Comparison of ENCODE assay signal across 26 cellular contexts in the genomic region with DNA sequence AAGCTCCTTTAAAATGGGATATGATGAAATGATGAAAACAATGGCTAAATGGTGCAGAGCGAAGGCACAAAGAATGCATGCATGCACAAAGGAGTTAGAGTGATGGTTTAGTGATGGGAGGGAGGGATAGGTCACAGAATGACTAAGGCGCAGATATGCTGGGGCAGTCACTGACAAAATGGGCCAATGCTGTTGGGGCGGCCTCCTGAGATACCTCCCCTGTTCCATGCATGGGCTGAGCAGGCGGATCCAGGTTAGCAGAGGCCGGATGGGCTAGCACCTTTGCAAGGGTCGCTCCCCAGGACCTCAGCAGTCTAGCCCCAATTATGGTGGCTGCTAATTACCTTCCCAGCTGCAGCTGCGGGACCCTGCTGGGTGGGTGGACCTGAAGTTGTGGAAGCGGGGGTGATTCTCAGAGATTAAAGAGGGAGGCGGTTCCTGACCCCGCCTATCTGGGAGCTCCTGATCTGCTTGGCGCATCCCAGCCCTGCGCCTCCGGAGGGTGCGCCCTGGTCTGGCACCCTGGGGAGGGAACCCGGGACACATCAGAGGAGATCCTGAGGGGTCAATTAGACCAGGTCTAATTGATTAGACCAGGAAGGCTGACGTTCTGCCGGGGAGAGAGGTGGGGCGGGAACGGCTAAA.
"Had no signal": no experiment of that assay in that cellular context is flagged by ENCODE, and none has a peak within 500 bp of the region (broad histone marks: within the 10 kb centered on the region; RNA-seq: fewer than 3 reads in every experiment).

No MANE protein-coding gene starts in this region.

- H3K27me3 ChIP-seq: breast epithelium, left lung, right lobe of liver, testis had no signal

- H3K9me3 ChIP-seq: breast epithelium, esophagus squamous epithelium, left lung, lower lobe of right lung, right lobe of liver, testis had no signal

- H3K27ac Mint-ChIP-seq: activated naive CD4-positive, alpha-beta T cell treated with anti-CD3 and anti-CD28 coated beads, Interleukin-2, amount 50 U/mL, for 72 hours; activated T-cell treated with anti-CD3 and anti-CD28 coated beads, Interleukin-2, amount 50 U/mL, for 72 hours; natural killer cell treated with Interleukin-12 subunit alpha and Interleukin-12 subunit beta and Interleukin-15 and Interleukin-18, amount 100 ng/mL, for 72 hours; progenitor cell of endocrine pancreas; T-helper 2 cell treated with Interferon-gamma antibody and Interleukin-4, amounts not matched to agents 5 μg/mL and 100 μg/mL, for 36 hours had no signal

- H3K36me3 ChIP-seq: breast epithelium, esophagus squamous epithelium, left lung, lower lobe of right lung, right lobe of liver had no signal

- H3K4me1 ChIP-seq: breast epithelium, esophagus squamous epithelium, left lung, lower lobe of right lung, testis had no signal

- H3K27ac ChIP-seq: epithelial cell of prostate, esophagus squamous epithelium, left lung, lower lobe of right lung, right lobe of liver, testis had no signal

- H3K36me3 Mint-ChIP-seq: activated naive CD4-positive, alpha-beta T cell treated with anti-CD3 and anti-CD28 coated beads, Interleukin-2, amount 50 U/mL, for 72 hours; natural killer cell treated with Interleukin-12 subunit alpha and Interleukin-12 subunit beta and Interleukin-15 and Interleukin-18, amount 100 ng/mL, for 72 hours had no signal

- H3K4me3 Mint-ChIP-seq: activated T-cell treated with anti-CD3 and anti-CD28 coated beads, Interleukin-2, amount 50 U/mL, for 72 hours; natural killer cell treated with Interleukin-12 subunit alpha and Interleukin-12 subunit beta and Interleukin-15 and Interleukin-18, amount 100 ng/mL, for 72 hours; T-helper 2 cell treated with Interferon-gamma antibody and Interleukin-4, amounts not matched to agents 5 μg/mL and 100 μg/mL, for 36 hours had no signal

- DNase-seq: activated CD4-positive, alpha-beta T cell treated with anti-CD3 and anti-CD28 coated beads for 4 hours; activated CD4-positive, alpha-beta T cell treated with anti-CD3 and anti-CD28 coated beads, Interleukin-2, amount 50 U/mL, for 4 hours; activated CD4-positive, CD25-positive, alpha-beta regulatory T cell; activated naive CD4-positive, alpha-beta T cell; activated T-cell treated with anti-CD3 and anti-CD28 coated beads for 4 hours; activated T-cell treated with anti-CD3 and anti-CD28 coated beads, Interleukin-2, amount 50 U/mL, for 72 hours; central memory CD4-positive, alpha-beta T cell; effector CD4-positive, alpha-beta T cell; esophagus squamous epithelium; foreskin melanocyte; left lung; lower lobe of right lung; mesenchymal stem cell; right lobe of liver; stimulated activated CD4-positive, alpha-beta T cell treated with anti-CD3 and anti-CD28 coated beads, Interleukin-2, amount 100 ng/mL, for 48 hours; stimulated activated naive CD8-positive, alpha-beta T cell treated with anti-CD3 and anti-CD28 coated beads, Interleukin-15, Interleukin-2, amounts not matched to agents 100 U/mL and 50 U/mL, for 24 hours; testis; trophoblast cell had no signal

- H3K27me3 Mint-ChIP-seq: progenitor cell of endocrine pancreas had no signal

- FAIRE-seq: endometrium, urothelium cell line had no signal

- ATAC-seq: activated naive CD4-positive, alpha-beta T cell treated with anti-CD3 and anti-CD28 coated beads, Interleukin-2, amount 50 U/mL, for 72 hours; activated T-cell treated with anti-CD3 and anti-CD28 coated beads, Interleukin-2, amount 50 U/mL, for 72 hours; left lung; lower lobe of right lung; stimulated activated naive CD8-positive, alpha-beta T cell treated with anti-CD3 and anti-CD28 coated beads, Interleukin-15, Interleukin-2, amounts not matched to agents 100 U/mL and 50 U/mL, for 24 hours had no signal

- H3K9me3 Mint-ChIP-seq: activated naive CD4-positive, alpha-beta T cell treated with anti-CD3 and anti-CD28 coated beads, Interleukin-2, amount 50 U/mL, for 72 hours; activated T-cell treated with anti-CD3 and anti-CD28 coated beads, Interleukin-2, amount 50 U/mL, for 72 hours; natural killer cell treated with Interleukin-12 subunit alpha and Interleukin-12 subunit beta and Interleukin-15 and Interleukin-18, amount 100 ng/mL, for 72 hours; T-helper 2 cell treated with Interferon-gamma antibody and Interleukin-4, amounts not matched to agents 5 μg/mL and 100 μg/mL, for 36 hours had no signal

- H3K4me3 ChIP-seq: breast epithelium, esophagus squamous epithelium, left lung, lower lobe of right lung, right lobe of liver had no signal
